1 cellular context compared by ENCODE assay signal in the genomic region with DNA sequence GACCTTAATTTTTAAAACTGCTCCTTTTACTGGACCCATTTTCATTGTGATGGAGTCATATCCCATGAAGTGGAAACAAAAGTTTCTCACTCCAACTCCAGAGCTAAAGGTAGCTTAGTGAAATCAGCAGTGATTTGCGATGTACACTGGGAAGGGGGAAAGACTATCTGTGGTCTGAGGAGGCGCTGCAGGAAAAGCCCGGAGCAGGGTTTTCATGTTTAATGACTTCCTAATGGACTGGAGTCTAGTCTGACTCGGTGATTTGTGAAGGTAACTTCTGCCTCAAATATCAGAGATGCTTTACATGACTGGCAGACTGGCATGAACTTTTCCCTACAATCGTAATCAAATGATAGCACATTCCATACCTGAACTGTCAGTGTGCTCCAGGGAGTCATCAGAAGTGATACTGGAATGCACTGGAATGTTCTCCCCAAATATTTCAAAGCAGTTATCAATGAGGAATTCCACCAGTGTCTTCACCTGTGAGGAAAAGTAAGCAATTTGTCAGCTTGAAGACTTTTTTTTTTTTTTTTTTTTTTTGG.
TF ChIP-seq lines count a peak whose summit lies in the region.

No MANE protein-coding gene starts in this region.

TF ChIP-seq in HepG2, 621 proteins besides CTCF, POLR2A, EP300 and RAD21:
- TF ChIP-seq CBX2 (IDR thresholded peaks at IDR 0.05; ENCODE audit: low read depth, low read length) (no peak), CBX2 (CRISPR knock-in tag; IDR thresholded peaks at IDR 0.05; ENCODE audit: low read depth) (no peak)
- TF ChIP-seq, protein P1, sequence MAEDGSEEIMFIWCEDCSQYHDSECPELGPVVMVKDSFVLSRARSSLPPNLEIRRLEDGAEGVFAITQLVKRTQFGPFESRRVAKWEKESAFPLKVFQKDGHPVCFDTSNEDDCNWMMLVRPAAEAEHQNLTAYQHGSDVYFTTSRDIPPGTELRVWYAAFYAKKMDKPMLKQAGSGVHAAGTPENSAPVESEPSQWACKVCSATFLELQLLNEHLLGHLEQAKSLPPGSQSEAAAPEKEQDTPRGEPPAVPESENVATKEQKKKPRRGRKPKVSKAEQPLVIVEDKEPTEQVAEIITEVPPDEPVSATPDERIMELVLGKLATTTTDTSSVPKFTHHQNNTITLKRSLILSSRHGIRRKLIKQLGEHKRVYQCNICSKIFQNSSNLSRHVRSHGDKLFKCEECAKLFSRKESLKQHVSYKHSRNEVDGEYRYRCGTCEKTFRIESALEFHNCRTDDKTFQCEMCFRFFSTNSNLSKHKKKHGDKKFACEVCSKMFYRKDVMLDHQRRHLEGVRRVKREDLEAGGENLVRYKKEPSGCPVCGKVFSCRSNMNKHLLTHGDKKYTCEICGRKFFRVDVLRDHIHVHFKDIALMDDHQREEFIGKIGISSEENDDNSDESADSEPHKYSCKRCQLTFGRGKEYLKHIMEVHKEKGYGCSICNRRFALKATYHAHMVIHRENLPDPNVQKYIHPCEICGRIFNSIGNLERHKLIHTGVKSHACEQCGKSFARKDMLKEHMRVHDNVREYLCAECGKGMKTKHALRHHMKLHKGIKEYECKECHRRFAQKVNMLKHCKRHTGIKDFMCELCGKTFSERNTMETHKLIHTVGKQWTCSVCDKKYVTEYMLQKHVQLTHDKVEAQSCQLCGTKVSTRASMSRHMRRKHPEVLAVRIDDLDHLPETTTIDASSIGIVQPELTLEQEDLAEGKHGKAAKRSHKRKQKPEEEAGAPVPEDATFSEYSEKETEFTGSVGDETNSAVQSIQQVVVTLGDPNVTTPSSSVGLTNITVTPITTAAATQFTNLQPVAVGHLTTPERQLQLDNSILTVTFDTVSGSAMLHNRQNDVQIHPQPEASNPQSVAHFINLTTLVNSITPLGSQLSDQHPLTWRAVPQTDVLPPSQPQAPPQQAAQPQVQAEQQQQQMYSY (CRISPR knock-in tag; IDR thresholded peaks at IDR 0.05), result peak; percentile 87
